In the genomic region with DNA sequence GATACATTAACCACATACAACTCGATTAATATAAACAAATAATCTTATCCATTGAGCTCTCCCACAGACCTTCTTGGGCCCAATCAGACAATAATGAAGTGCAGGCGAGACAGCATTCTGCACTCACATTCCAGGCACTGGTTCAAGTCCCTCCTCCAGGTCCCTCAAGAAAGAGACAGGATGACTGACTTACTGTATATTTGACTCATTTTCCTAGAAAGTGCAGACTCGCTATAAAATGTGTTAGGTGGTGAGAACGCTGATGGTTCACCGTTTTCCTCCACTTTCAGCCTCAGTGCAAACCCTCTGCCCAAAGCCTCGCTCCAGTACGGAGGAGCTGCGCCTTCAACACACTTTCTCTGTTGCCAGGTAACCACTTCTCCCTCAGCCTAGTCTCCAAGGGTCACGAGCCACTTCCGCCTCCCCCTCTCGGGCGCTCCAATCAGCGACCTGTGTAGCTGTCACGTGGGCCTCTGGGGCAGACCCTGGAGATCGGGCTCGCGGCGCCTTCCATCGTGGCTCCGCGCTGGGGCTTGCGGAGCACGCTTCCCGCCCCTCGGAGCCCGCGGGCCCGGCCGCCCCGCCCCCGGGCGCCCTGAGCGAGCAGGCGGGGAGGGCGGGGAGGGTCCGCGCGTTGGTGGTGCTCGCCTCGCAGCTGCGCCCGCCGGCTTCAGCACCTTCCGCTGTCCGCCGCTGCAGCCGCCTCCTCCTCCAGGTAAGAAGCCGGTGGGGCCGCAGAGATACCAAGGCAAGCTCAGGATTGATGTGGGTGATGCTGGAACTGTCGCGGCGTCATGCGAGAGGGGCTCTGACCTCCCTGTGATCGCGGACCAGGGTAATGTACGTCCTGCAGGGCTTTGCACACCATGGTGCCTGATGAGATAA, we compare ENCODE assay signal across 8 cellular contexts. TPM values are rescaled to one million over a fixed set of nuclear protein-coding genes. Genes with fewer than 3 reads are reported as not detected.
DNase-seq lines count a peak whose midpoint lies in the region; ATAC-seq and TF ChIP-seq lines count a peak whose summit lies in the region.

A gene (plus strand): TSS at position 477 of the 885 bp plus-strand sequence. CDS start 45,740 bp downstream, outside the sequence.

- H3K27me3 Mint-ChIP-seq in activated CD4-positive, alpha-beta T cell treated with anti-CD3 and anti-CD28 coated beads for 36 hours = peaks cover 21% of the 10 kb centered on the region

- H3K4me3 ChIP-seq in choroid plexus epithelial cell (ENCODE audit: low read depth, low read length) = peak within 1 kb of the TSS; percentile 45

- peak within 1 kb of the TSS; percentile 76 for H3K4me3 Mint-ChIP-seq in activated CD4-positive, alpha-beta T cell treated with anti-CD3 and anti-CD28 coated beads for 36 hours

- CTCF ChIA-PET in activated CD4-positive, alpha-beta T cell treated with anti-CD3 and anti-CD28 coated beads for 36 hours (lab: Charles Lee) = no interaction called here

- no peak for TF ChIP-seq CTCF in choroid plexus epithelial cell (conservative IDR thresholded peaks at IDR 0.05; ENCODE audit: low read depth, low read length)

- DNase-seq in ACHN = peak; percentile 96
- DNase-seq in NCI-H510A (lab: John Stamatoyannopoulos, UW) = peak; percentile 92
- peak; percentile 88 for DNase-seq in activated CD4-positive, alpha-beta T cell treated with anti-CD3 and anti-CD28 coated beads for 36 hours
- DNase-seq in choroid plexus epithelial cell (ENCODE audit: low read depth) = peak; percentile 52
- DNase-seq in kidney glomerular epithelial cell (lab: John Stamatoyannopoulos, UW) = peak; percentile 86
- DNase-seq in stimulated activated CD4-positive, alpha-beta T cell treated with anti-CD3 and anti-CD28 coated beads, Interleukin-1b, Interleukin-23, amount 100 ng/mL, for 1 hour (ENCODE audit: low read depth in 2 of 2) = peak; percentile 3 to 47

- H3K27ac Mint-ChIP-seq in activated CD4-positive, alpha-beta T cell treated with anti-CD3 and anti-CD28 coated beads for 36 hours = peak within 1 kb of the TSS; percentile 19

- intact Hi-C loops in activated CD4-positive, alpha-beta T cell treated with anti-CD3 and anti-CD28 coated beads for 36 hours (cut with DNase I, micrococcal nuclease) = loop anchor here (1.0 to 2.0 kb wide), 3 partner anchors 130 to 255 kb away; a partner anchor contains a TSS

- no peaks in the 10 kb centered on the region for H3K9me3 Mint-ChIP-seq in activated CD4-positive, alpha-beta T cell treated with anti-CD3 and anti-CD28 coated beads for 36 hours (ENCODE audit: low read depth)

- ATAC-seq in GM19025 (IDR thresholded peaks at IDR 0.05; ENCODE audit: low read depth, unreplicated experiment) = peak; percentile 100
- ATAC-seq in HG03280 (IDR thresholded peaks at IDR 0.05; ENCODE audit: unreplicated experiment) = peak; percentile 99
- ATAC-seq in activated CD4-positive, alpha-beta T cell treated with anti-CD3 and anti-CD28 coated beads for 36 hours = peak; percentile 99

- peaks cover 11% of the 10 kb centered on the region for H3K4me1 Mint-ChIP-seq in activated CD4-positive, alpha-beta T cell treated with anti-CD3 and anti-CD28 coated beads for 36 hours

- POLR2A ChIA-PET in activated CD4-positive, alpha-beta T cell treated with anti-CD3 and anti-CD28 coated beads for 36 hours (lab: Charles Lee) = interaction anchor here (0.7 kb wide), 2 partner anchors 11 to 261 kb away, joined by 3 read pairs; no protein-coding TSS in a partner anchor

- H3K36me3 Mint-ChIP-seq in activated CD4-positive, alpha-beta T cell treated with anti-CD3 and anti-CD28 coated beads for 36 hours (ENCODE audit: low read depth) = no peaks in the 10 kb centered on the region

- in situ Hi-C loops in ACHN (cut with HindIII; ENCODE audit: low pct_ligation_motif_present, low pct_unique_long_range_greater_than_20kb, low sequenced_read_pairs) = no loop called here

RNA-seq across cellular contexts. Expression of the gene that starts here (rescaled TPM):
- total RNA-seq in activated CD4-positive, alpha-beta T cell treated with anti-CD3 and anti-CD28 coated beads for 36 hours = 1 to 10 TPM; 2.2 to 2.5 TPM

Comparison
In these comparisons a context has a peak if more than half of its experiments do, and no peak if none do; other contexts are left out.
1. Peak in every context shown above with its lines: DNase-seq, ATAC-seq and H3K4me3 ChIP-seq.
2. DNase-seq: peak in every context shown above with its lines; median percentile 96 in ACHN; 92 in NCI-H510A; 88 in activated CD4-positive, alpha-beta T cell treated with anti-CD3 and anti-CD28 coated beads for 36 hours; 86 in kidney glomerular epithelial cell; 52 in choroid plexus epithelial cell; 25 in stimulated activated CD4-positive, alpha-beta T cell treated with anti-CD3 and anti-CD28 coated beads, Interleukin-1b, Interleukin-23, amount 100 ng/mL, for 1 hour.